In the genomic region with DNA sequence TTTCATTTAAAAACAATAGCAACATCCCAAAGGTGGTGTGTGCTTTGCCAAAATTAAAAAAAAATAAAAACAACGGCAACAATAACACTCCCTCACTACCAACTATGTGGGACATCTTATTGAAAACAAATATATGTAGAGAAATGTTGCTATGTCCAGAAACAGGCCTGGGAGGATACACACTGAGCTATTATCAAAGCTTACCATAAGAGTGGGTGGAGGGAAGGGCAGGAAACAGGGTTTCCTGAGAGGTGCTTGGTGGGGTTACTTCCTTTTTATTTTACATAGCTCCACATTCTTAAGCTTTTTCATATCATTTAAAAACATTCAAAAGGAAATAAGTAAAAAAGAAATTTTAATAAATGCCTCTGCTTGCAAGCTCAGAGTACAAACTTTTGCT, we compare ENCODE assay signal across 1 cellular context.
A peak's percentile ranks its signal among the peaks of the same experiment; 100 is the strongest.
TF ChIP-seq lines count a peak whose summit lies in the region.

No MANE protein-coding gene starts in this region.

TF ChIP-seq in HepG2, 621 proteins besides CTCF, POLR2A, EP300 and RAD21 (continued from another document):
- TF ChIP-seq, protein P1, sequence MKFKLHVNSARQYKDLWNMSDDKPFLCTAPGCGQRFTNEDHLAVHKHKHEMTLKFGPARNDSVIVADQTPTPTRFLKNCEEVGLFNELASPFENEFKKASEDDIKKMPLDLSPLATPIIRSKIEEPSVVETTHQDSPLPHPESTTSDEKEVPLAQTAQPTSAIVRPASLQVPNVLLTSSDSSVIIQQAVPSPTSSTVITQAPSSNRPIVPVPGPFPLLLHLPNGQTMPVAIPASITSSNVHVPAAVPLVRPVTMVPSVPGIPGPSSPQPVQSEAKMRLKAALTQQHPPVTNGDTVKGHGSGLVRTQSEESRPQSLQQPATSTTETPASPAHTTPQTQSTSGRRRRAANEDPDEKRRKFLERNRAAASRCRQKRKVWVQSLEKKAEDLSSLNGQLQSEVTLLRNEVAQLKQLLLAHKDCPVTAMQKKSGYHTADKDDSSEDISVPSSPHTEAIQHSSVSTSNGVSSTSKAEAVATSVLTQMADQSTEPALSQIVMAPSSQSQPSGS (CRISPR knock-in tag; IDR thresholded peaks at IDR 0.05): no peak
- TF ChIP-seq GABPA (IDR thresholded peaks at IDR 0.05; ENCODE audit: low read depth, low read length): no peak
- TF ChIP-seq GABPA (CRISPR knock-in tag; IDR thresholded peaks at IDR 0.05; ENCODE audit: low read depth): 0 out of 2 replicates have a peak, but pooled peaks have one; percentile 12
